10 cellular contexts compared by ENCODE assay signal in the genomic region with DNA sequence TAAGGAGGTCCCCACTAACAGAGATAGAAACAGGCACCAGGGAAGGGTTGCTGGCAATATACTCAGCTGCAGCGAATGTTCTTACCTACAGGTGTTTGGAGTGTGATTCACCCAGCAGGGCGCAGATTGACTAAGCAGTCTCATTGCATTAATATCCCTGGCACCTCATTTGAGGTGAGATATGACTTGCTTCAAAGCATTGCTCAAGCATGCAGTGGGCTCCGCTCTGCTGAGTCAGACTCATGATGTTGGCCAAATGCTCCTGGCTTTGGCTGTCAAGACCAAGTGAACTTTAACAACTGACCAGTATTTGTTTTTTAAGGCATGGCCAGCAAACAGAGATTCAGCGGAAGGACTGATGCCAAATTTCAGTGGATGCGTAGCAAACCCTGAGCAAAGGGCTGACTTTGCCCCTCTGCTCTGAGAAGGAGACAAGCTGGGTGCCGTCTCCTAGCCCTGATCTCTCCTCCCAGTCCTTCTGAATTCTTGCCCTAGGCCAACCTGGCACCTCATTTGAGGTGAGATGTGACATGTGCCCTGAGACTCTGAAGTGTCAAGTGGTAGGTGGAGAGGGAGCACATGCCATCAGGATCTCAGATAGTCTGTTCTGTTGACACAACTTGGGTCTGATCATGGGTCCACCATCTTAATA.
DNase-seq lines count a peak whose midpoint lies in the region; ATAC-seq and TF ChIP-seq lines count a peak whose summit lies in the region.
"Had no signal": no experiment of that assay in that cellular context is flagged by ENCODE, and none has a peak within 500 bp of the region (broad histone marks: within the 10 kb centered on the region; RNA-seq: fewer than 3 reads in every experiment).

No MANE protein-coding gene starts in this region.

- DNase-seq in SK-N-SH (no peak), HCEC 1CT (peak; percentile 10), SW480 (ENCODE audit: low spot score) (peak; percentile 93), kidney epithelial cell (ENCODE audit: low read depth) (peak; percentile 96), NOMO-1 (lab: John Stamatoyannopoulos, UW; ENCODE audit: unreplicated experiment in 2 of 2) (no peak)
- DNase-seq: NCI-H1694 treated with DMSO at 0.1 percent for 48 hours, WERI-Rb-1 had no signal

- 65% methylated on average over 5 of the region's 6 CpGs for WGBS in SK-N-SH (ENCODE audit: low lambda C conversion rate)

- CTCF ChIA-PET in SK-N-SH (lab: Yijun Ruan, JAX), result interaction anchor here (1.2 to 5.9 kb wide), 4 partner anchors 26 to 141 kb away, joined by 3 to 24 read pairs (median 6); no protein-coding TSS in a partner anchor

- H3K9me2 ChIP-seq in SK-N-SH, result no peaks in the 10 kb centered on the region

- H3K9ac ChIP-seq in SK-N-SH, result no peak overlapping the region

- H2AFZ ChIP-seq in SK-N-SH (ENCODE audit: low read depth), result no peak overlapping the region

- TF ChIP-seq EP300 in SK-N-SH (IDR thresholded peaks at IDR 0.05; ENCODE audit: borderline replicate concordance in 1 of 2, low read depth in 1 of 2, low read length in 1 of 2), result no peak

- peaks cover 2% of the 10 kb centered on the region; the same call in 1 of the 2 replicates for H3K9me3 ChIP-seq in SK-N-SH

- H3K36me3 ChIP-seq in SK-N-SH (replicated peaks in 1 of 2; ENCODE audit: control insufficient read depth in 1 of 2, insufficient read depth in 2 of 2, low read length in 1 of 2), result no peaks in the 10 kb centered on the region
- H3K36me3 ChIP-seq in kidney epithelial cell (ENCODE audit: control insufficient read depth, insufficient read depth, low read length), result no peaks in the 10 kb centered on the region
- H3K36me3 ChIP-seq: WERI-Rb-1 had no signal

- no peaks in the 10 kb centered on the region; the same call in 1 of the 2 replicates for H3K27me3 ChIP-seq in SK-N-SH (ENCODE audit: insufficient read depth)
- H3K27me3 ChIP-seq in kidney epithelial cell (ENCODE audit: control insufficient read depth, insufficient read depth, low read length), result no peaks in the 10 kb centered on the region

- H3K79me2 ChIP-seq in SK-N-SH (ENCODE audit: insufficient read depth), result no peaks in the 10 kb centered on the region

- ATAC-seq in SK-N-SH treated with all-trans-retinoic acid at 6 μM for 48 hours (no peak), GM19397 (IDR thresholded peaks at IDR 0.05; ENCODE audit: unreplicated experiment) (no peak), HG03571 (IDR thresholded peaks at IDR 0.05; ENCODE audit: unreplicated experiment) (no peak)

- H3K4me1 ChIP-seq in SK-N-SH (ENCODE audit: control insufficient read depth in 1 of 2, insufficient read depth in 2 of 2, low read depth in 1 of 2, low read length in 1 of 2), result no peaks in the 10 kb centered on the region

- no peak for TF ChIP-seq CTCF in SK-N-SH (IDR thresholded peaks at IDR 0.05)
- TF ChIP-seq CTCF in kidney epithelial cell (IDR thresholded peaks at IDR 0.05; ENCODE audit: insufficient read depth, low read length, poor library complexity, severe bottlenecking), result no peak

- TF ChIP-seq RAD21 in SK-N-SH (IDR thresholded peaks at IDR 0.05; ENCODE audit: low read length), result no peak

- H3K4me3 ChIP-seq in SK-N-SH (ENCODE audit: low read depth in 2 of 2, low read length in 1 of 2), result no peak overlapping the region
- H3K4me3 ChIP-seq in kidney epithelial cell (ENCODE audit: low read depth, low read length), result no peak overlapping the region

- no peaks in the 10 kb centered on the region for H4K20me1 ChIP-seq in SK-N-SH (ENCODE audit: insufficient read depth)

- H3F3A ChIP-seq in SK-N-SH (replicated peaks; ENCODE audit: insufficient read depth), result no peaks in the 10 kb centered on the region

- H3K4me2 ChIP-seq in SK-N-SH, result no peak overlapping the region

- H3K27ac ChIP-seq in SK-N-SH (ENCODE audit: low read depth in 2 of 2, low read length in 1 of 2), result no peak overlapping the region
- H3K27ac ChIP-seq: WERI-Rb-1 had no signal

- POLR2A ChIA-PET in SK-N-SH (lab: Yijun Ruan, JAX), result no interaction called here

TF ChIP-seq in SK-N-SH, 30 proteins besides CTCF, POLR2A, EP300 and RAD21:
- TF ChIP-seq MEF2A (IDR thresholded peaks at IDR 0.05; ENCODE audit: borderline replicate concordance, low read depth) (no peak), NFIC (IDR thresholded peaks at IDR 0.05; ENCODE audit: borderline replicate concordance) (peak; percentile 25; the same call in 1 of the 2 replicates), IRF3 (IDR thresholded peaks at IDR 0.05; ENCODE audit: low read depth, low read length) (no peak), FOSL2 (IDR thresholded peaks at IDR 0.05; ENCODE audit: borderline replicate concordance, low read depth) (peak; percentile 31; the same call in 1 of the 2 replicates), RFX5 (IDR thresholded peaks at IDR 0.05; ENCODE audit: low read length) (no peak), TCF12 (IDR thresholded peaks at IDR 0.05) (peak; percentile 30; the same call in 1 of the 2 replicates)
- TF ChIP-seq, protein P1, sequence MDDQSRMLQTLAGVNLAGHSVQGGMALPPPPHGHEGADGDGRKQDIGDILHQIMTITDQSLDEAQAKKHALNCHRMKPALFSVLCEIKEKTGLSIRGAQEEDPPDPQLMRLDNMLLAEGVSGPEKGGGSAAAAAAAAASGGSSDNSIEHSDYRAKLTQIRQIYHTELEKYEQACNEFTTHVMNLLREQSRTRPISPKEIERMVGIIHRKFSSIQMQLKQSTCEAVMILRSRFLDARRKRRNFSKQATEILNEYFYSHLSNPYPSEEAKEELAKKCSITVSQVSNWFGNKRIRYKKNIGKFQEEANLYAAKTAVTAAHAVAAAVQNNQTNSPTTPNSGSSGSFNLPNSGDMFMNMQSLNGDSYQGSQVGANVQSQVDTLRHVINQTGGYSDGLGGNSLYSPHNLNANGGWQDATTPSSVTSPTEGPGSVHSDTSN (IDR thresholded peaks at IDR 0.05), result peak; percentile 22; the same call in 1 of the 2 replicates

TF ChIP-seq in SK-N-SH treated with all-trans-retinoic acid at 6 μM for 48 hours, 23 proteins besides CTCF, POLR2A, EP300 and RAD21 (continues in another document):
- TF ChIP-seq PPARA (CRISPR knock-in tag; IDR thresholded peaks at IDR 0.05; ENCODE audit: borderline replicate concordance) (no peak), POU6F1 (CRISPR knock-in tag; IDR thresholded peaks at IDR 0.05; ENCODE audit: borderline replicate concordance, low read depth) (no peak), ISL1 (CRISPR knock-in tag; IDR thresholded peaks at IDR 0.05) (no peak), ARNTL (CRISPR knock-in tag; IDR thresholded peaks at IDR 0.05; ENCODE audit: borderline replicate concordance, low read depth) (no peak), BACH2 (CRISPR knock-in tag; IDR thresholded peaks at IDR 0.05; ENCODE audit: borderline replicate concordance) (no peak), ESRRG (CRISPR knock-in tag; IDR thresholded peaks at IDR 0.05) (no peak), ZFP3 (CRISPR knock-in tag; IDR thresholded peaks at IDR 0.05) (no peak), ZFP30 (CRISPR knock-in tag; IDR thresholded peaks at IDR 0.05) (no peak), ZNF565 (CRISPR knock-in tag; conservative IDR thresholded peaks at IDR 0.05; ENCODE audit: low read depth) (no peak), OSR1 (CRISPR knock-in tag; IDR thresholded peaks at IDR 0.05) (no peak), CSDC2 (CRISPR knock-in tag; IDR thresholded peaks at IDR 0.05) (no peak), TCF4 (CRISPR knock-in tag; IDR thresholded peaks at IDR 0.05; ENCODE audit: borderline replicate concordance) (no peak), CSRNP3 (CRISPR knock-in tag; IDR thresholded peaks at IDR 0.05) (no peak)

Comparison
In these comparisons a context has a peak if more than half of its experiments do, and no peak if none do; other contexts are left out.
1. DNase-seq: peak in HCEC 1CT (single experiment), SW480 (single experiment) and kidney epithelial cell (single experiment); none in SK-N-SH (single experiment) and NOMO-1 (0 of 2).